ENCODE assay signal across 16 cellular contexts in genomic region chr4:1907848-1908525, GRCh38. TPM values are rescaled to one million over a fixed set of nuclear protein-coding genes. Genes with fewer than 3 reads are reported as not detected.
DNase-seq lines count a peak whose midpoint lies in the region; ATAC-seq and TF ChIP-seq lines count a peak whose summit lies in the region.
"Had no signal": no experiment of that assay in that cellular context is flagged by ENCODE, and none has a peak within 500 bp of the region (broad histone marks: within the 10 kb centered on the region; RNA-seq: fewer than 3 reads in every experiment).

No MANE protein-coding gene starts in this region.

- peaks cover 42% of the 10 kb centered on the region for H3K36me3 Mint-ChIP-seq in activated naive CD8-positive, alpha-beta T cell treated with anti-CD3 and anti-CD28 coated beads, Interleukin-2, amount 10 ng/mL, durations not matched to agents 7 days and 5 days
- peaks cover 61% of the 10 kb centered on the region for H3K36me3 Mint-ChIP-seq in activated naive CD8-positive, alpha-beta T cell treated with anti-CD3 and anti-CD28 coated beads, Interleukin-2, amount 50 U/mL, for 24 hours (ENCODE audit: low read depth)
- H3K36me3 Mint-ChIP-seq in type B pancreatic cell, result peaks cover 18% of the 10 kb centered on the region
- peaks cover 11 to 46% (median 27%) of the 10 kb centered on the region in 5 donors for H3K36me3 Mint-ChIP-seq in naive thymus-derived CD4-positive, alpha-beta T cell

- intact Hi-C loops in naive thymus-derived CD4-positive, alpha-beta T cell (cut with micrococcal nuclease), result no loop called here

- peak overlapping the region; percentile 20 for H3K4me3 Mint-ChIP-seq in activated naive CD8-positive, alpha-beta T cell treated with anti-CD3 and anti-CD28 coated beads, Interleukin-2, amount 10 ng/mL, durations not matched to agents 7 days and 5 days
- no peak overlapping the region for H3K4me3 Mint-ChIP-seq in activated naive CD8-positive, alpha-beta T cell treated with anti-CD3 and anti-CD28 coated beads, Interleukin-2, amount 50 U/mL, for 24 hours
- no peak overlapping the region for H3K4me3 Mint-ChIP-seq in type B pancreatic cell
- H3K4me3 Mint-ChIP-seq in naive thymus-derived CD4-positive, alpha-beta T cell, result peak overlapping the region in 1 of 10 donors; percentile 62

- peaks cover 0 to 3% of the 10 kb centered on the region in 2 donors for H3K36me3 ChIP-seq in esophagus (ENCODE audit: control insufficient read depth in 2 of 2, insufficient read depth in 2 of 2, low read length in 1 of 2)
- H3K36me3 ChIP-seq in naive thymus-derived CD4-positive, alpha-beta T cell (ENCODE audit: control insufficient read depth in 2 of 3, insufficient read depth in 3 of 3, low read length in 3 of 3), result peaks cover 0 to 15% (median 4%) of the 10 kb centered on the region in 3 experiments

- TF ChIP-seq CTCF in type B pancreatic cell (conservative IDR thresholded peaks at IDR 0.05), result no peak
- TF ChIP-seq CTCF in GM10266 (IDR thresholded peaks at IDR 0.05; ENCODE audit: control insufficient read depth, insufficient read depth, low read depth, missing control alignments), result no peak

- H3K27ac ChIP-seq in esophagus (ENCODE audit: low read depth in 2 of 2, low read length in 1 of 2), result peak overlapping the region; percentile 79 to 90
- H3K27ac ChIP-seq in naive thymus-derived CD4-positive, alpha-beta T cell (ENCODE audit: low read depth, low read length), result no peak overlapping the region
- H3K27ac ChIP-seq: heart left ventricle, parathyroid adenoma had no signal

- H3K4me3 ChIP-seq in esophagus (ENCODE audit: low read depth in 1 of 2, low read length in 2 of 2), result no peak overlapping the region
- H3K4me3 ChIP-seq in naive thymus-derived CD4-positive, alpha-beta T cell (ENCODE audit: low read length), result no peak overlapping the region
- H3K4me3 ChIP-seq: heart left ventricle, K562, lung had no signal

- H3K4me1 Mint-ChIP-seq in activated naive CD8-positive, alpha-beta T cell treated with anti-CD3 and anti-CD28 coated beads, Interleukin-2, amount 10 ng/mL, durations not matched to agents 7 days and 5 days, result peaks cover 51% of the 10 kb centered on the region
- H3K4me1 Mint-ChIP-seq in activated naive CD8-positive, alpha-beta T cell treated with anti-CD3 and anti-CD28 coated beads, Interleukin-2, amount 50 U/mL, for 24 hours, result peaks cover 19% of the 10 kb centered on the region
- H3K4me1 Mint-ChIP-seq in type B pancreatic cell (ENCODE audit: unreplicated experiment), result peaks cover 19% of the 10 kb centered on the region
- H3K4me1 Mint-ChIP-seq in naive thymus-derived CD4-positive, alpha-beta T cell, result peaks cover 4 to 66% (median 16%) of the 10 kb centered on the region in 7 donors

- H3K27me3 Mint-ChIP-seq in activated naive CD8-positive, alpha-beta T cell treated with anti-CD3 and anti-CD28 coated beads, Interleukin-2, amount 10 ng/mL, durations not matched to agents 7 days and 5 days, result no peaks in the 10 kb centered on the region
- no peaks in the 10 kb centered on the region for H3K27me3 Mint-ChIP-seq in activated naive CD8-positive, alpha-beta T cell treated with anti-CD3 and anti-CD28 coated beads, Interleukin-2, amount 50 U/mL, for 24 hours
- no peaks in the 10 kb centered on the region for H3K27me3 Mint-ChIP-seq in type B pancreatic cell
- H3K27me3 Mint-ChIP-seq in naive thymus-derived CD4-positive, alpha-beta T cell, result no peaks in the 10 kb centered on the region

- H3K9me3 ChIP-seq in esophagus (ENCODE audit: control insufficient read depth in 2 of 2, insufficient read depth in 1 of 2, low read depth in 1 of 2, low read length in 1 of 2), result no peaks in the 10 kb centered on the region
- no peaks in the 10 kb centered on the region for H3K9me3 ChIP-seq in naive thymus-derived CD4-positive, alpha-beta T cell (ENCODE audit: control insufficient read depth in 2 of 3, low read length in 3 of 3)
- H3K9me3 ChIP-seq: heart left ventricle had no signal

- H3K4me1 ChIP-seq in esophagus (ENCODE audit: control insufficient read depth in 2 of 2, insufficient read depth in 2 of 2, low read length in 1 of 2), result peaks cover 0 to 4% of the 10 kb centered on the region in 2 donors
- H3K4me1 ChIP-seq in naive thymus-derived CD4-positive, alpha-beta T cell (ENCODE audit: control insufficient read depth in 2 of 2, insufficient read depth in 2 of 2, low read length in 2 of 2), result no peaks in the 10 kb centered on the region
- H3K4me1 ChIP-seq: heart left ventricle, parathyroid adenoma had no signal

- POLR2A ChIA-PET in activated naive CD8-positive, alpha-beta T cell treated with anti-CD3 and anti-CD28 coated beads, Interleukin-2, amount 10 ng/mL, durations not matched to agents 7 days and 5 days (lab: Charles Lee), result interaction anchor here (0.6 kb wide), 1 partner anchor 8 kb away, joined by 3 read pairs; no protein-coding TSS in a partner anchor
- POLR2A ChIA-PET in naive thymus-derived CD4-positive, alpha-beta T cell (lab: Charles Lee), result interaction anchor here (1.2 kb wide), 1 partner anchor 102 kb away, joined by 3 read pairs; no protein-coding TSS in a partner anchor

- WGBS in esophagus, 2 donors, result 57 to 69% methylated on average over 7 of the region's 7 CpGs

- H3K9me3 Mint-ChIP-seq in activated naive CD8-positive, alpha-beta T cell treated with anti-CD3 and anti-CD28 coated beads, Interleukin-2, amount 10 ng/mL, durations not matched to agents 7 days and 5 days, result no peaks in the 10 kb centered on the region
- no peaks in the 10 kb centered on the region for H3K9me3 Mint-ChIP-seq in activated naive CD8-positive, alpha-beta T cell treated with anti-CD3 and anti-CD28 coated beads, Interleukin-2, amount 50 U/mL, for 24 hours
- no peaks in the 10 kb centered on the region for H3K9me3 Mint-ChIP-seq in type B pancreatic cell
- H3K9me3 Mint-ChIP-seq in naive thymus-derived CD4-positive, alpha-beta T cell, result no peaks in the 10 kb centered on the region

- DNase-seq in activated naive CD8-positive, alpha-beta T cell treated with anti-CD3 and anti-CD28 coated beads, Interleukin-2, amount 10 ng/mL, durations not matched to agents 7 days and 5 days, result no peak
- DNase-seq in activated naive CD8-positive, alpha-beta T cell treated with anti-CD3 and anti-CD28 coated beads, Interleukin-2, amount 50 U/mL, for 24 hours, result no peak
- DNase-seq in NCI-H2171 treated with DMSO at 0.1 percent for 48 hours (lab: John Stamatoyannopoulos, UW) (peak; percentile 90), type B pancreatic cell (ENCODE audit: extremely low spot score, unreplicated experiment) (no peak), GM10266 (ENCODE audit: extremely low spot score) (no peak)
- DNase-seq in naive thymus-derived CD4-positive, alpha-beta T cell, result no peak
- DNase-seq: aorta; C1 segment of cervical spinal cord; effector memory CD4-positive, alpha-beta T cell; heart left ventricle; NCI-H2227 treated with DMSO at 0.1 percent for 48 hours had no signal

- no peak for ATAC-seq in activated naive CD8-positive, alpha-beta T cell treated with anti-CD3 and anti-CD28 coated beads, Interleukin-2, amount 10 ng/mL, durations not matched to agents 7 days and 5 days (ENCODE audit: low read depth)
- ATAC-seq in activated naive CD8-positive, alpha-beta T cell treated with anti-CD3 and anti-CD28 coated beads, Interleukin-2, amount 50 U/mL, for 24 hours, result no peak
- no peak for ATAC-seq in naive thymus-derived CD4-positive, alpha-beta T cell
- ATAC-seq in HG03196 (IDR thresholded peaks at IDR 0.05; ENCODE audit: unreplicated experiment), result no peak
- ATAC-seq: heart left ventricle had no signal

- CTCF ChIA-PET in naive thymus-derived CD4-positive, alpha-beta T cell (lab: Charles Lee), result interaction anchor here (1.0 to 2.4 kb wide), 2 partner anchors 8 to 215 kb away, joined by 3 to 16 read pairs; no protein-coding TSS in a partner anchor

- H3K27me3 ChIP-seq in esophagus (ENCODE audit: control insufficient read depth in 1 of 2, insufficient read depth in 2 of 2, low read length in 2 of 2), result no peaks in the 10 kb centered on the region
- no peaks in the 10 kb centered on the region for H3K27me3 ChIP-seq in naive thymus-derived CD4-positive, alpha-beta T cell (ENCODE audit: control insufficient read depth in 2 of 2, insufficient read depth in 2 of 2, low read length in 2 of 2)
- H3K27me3 ChIP-seq: heart left ventricle had no signal

- H3K27ac Mint-ChIP-seq in activated naive CD8-positive, alpha-beta T cell treated with anti-CD3 and anti-CD28 coated beads, Interleukin-2, amount 10 ng/mL, durations not matched to agents 7 days and 5 days, result peak overlapping the region; percentile 46
- no peak overlapping the region for H3K27ac Mint-ChIP-seq in activated naive CD8-positive, alpha-beta T cell treated with anti-CD3 and anti-CD28 coated beads, Interleukin-2, amount 50 U/mL, for 24 hours
- H3K27ac Mint-ChIP-seq in type B pancreatic cell, result peak overlapping the region; percentile 90
- peak overlapping the region in 3 of 9 donors; percentile 42 to 81 (median 42) for H3K27ac Mint-ChIP-seq in naive thymus-derived CD4-positive, alpha-beta T cell

RNA-seq across cellular contexts. Expression of gene NSD2, which starts 36.8 kb away (rescaled TPM):
- 100 to 1,000 TPM; 218 to 231 TPM for total RNA-seq in activated naive CD8-positive, alpha-beta T cell treated with anti-CD3 and anti-CD28 coated beads, Interleukin-2, amount 10 ng/mL, durations not matched to agents 7 days and 5 days
- 10 to 100 TPM; 11.9 to 14.1 TPM for polyA plus RNA-seq in esophagus
- total RNA-seq in type B pancreatic cell (ENCODE audit: low replicate concordance), result 70.6 and 156 TPM in 2 replicates
- total RNA-seq in naive thymus-derived CD4-positive, alpha-beta T cell, result 100 to 1,000 TPM in 1 of 5 experiments, 10 to 100 TPM in 4; 35.4 to 207 (median 38.5) TPM
- polyA plus RNA-seq in naive thymus-derived CD4-positive, alpha-beta T cell, result 1 to 10 TPM; 2.7 to 7.9 TPM

RNA-seq across cellular contexts. Expression of gene LETM1, which starts 52.0 kb away (rescaled TPM):
- 10 to 100 TPM; 44.0 to 45.8 TPM for total RNA-seq in activated naive CD8-positive, alpha-beta T cell treated with anti-CD3 and anti-CD28 coated beads, Interleukin-2, amount 10 ng/mL, durations not matched to agents 7 days and 5 days
- polyA plus RNA-seq in esophagus, result 10 to 100 TPM; 25.7 to 30.7 TPM
- 61.1 and 64.3 TPM in 2 replicates for total RNA-seq in type B pancreatic cell (ENCODE audit: low replicate concordance)
- 10 to 100 TPM; 29.5 to 56.4 (median 36.0) TPM for total RNA-seq in naive thymus-derived CD4-positive, alpha-beta T cell
- polyA plus RNA-seq in naive thymus-derived CD4-positive, alpha-beta T cell, result 10 to 100 TPM in 1 of 2 donors, 1 to 10 TPM in 1; 7.7 to 12.0 TPM
